In genomic region chr5:116329503-116329902, GRCh38 we compare ENCODE assay signal across 28 cellular contexts.
"Had no signal": no experiment of that assay in that cellular context is flagged by ENCODE, and none has a peak within 500 bp of the region (broad histone marks: within the 10 kb centered on the region; RNA-seq: fewer than 3 reads in every experiment).

No MANE protein-coding gene starts in this region.

- H3K9ac ChIP-seq: neural progenitor cell, parathyroid adenoma had no signal

- ATAC-seq: natural killer cell; psoas muscle; right cardiac atrium; right lobe of liver; stimulated activated effector memory CD8-positive, alpha-beta T cell treated with anti-CD3 and anti-CD28 coated beads, Interleukin-12 subunit alpha, Interleukin-12 subunit beta, amount 100 ng/mL, for 72 hours; stimulated activated naive B cell treated with anti-CD40 and anti-IgM and Interleukin-4, amounts not matched to agents 10 μg/mL and 1 μg/mL and 100 μg/mL, for 72 hours had no signal

- H3K4me1 Mint-ChIP-seq: natural killer cell; nephron; neural progenitor cell; stimulated activated effector memory CD8-positive, alpha-beta T cell treated with anti-CD3 and anti-CD28 coated beads, Interleukin-12 subunit alpha, Interleukin-12 subunit beta, amount 100 ng/mL, for 72 hours; stimulated activated naive B cell treated with anti-CD40 and anti-IgM and Interleukin-4, amounts not matched to agents 10 μg/mL and 1 μg/mL and 100 μg/mL, for 72 hours had no signal

- H3K36me3 ChIP-seq: neural progenitor cell, ovary, right lobe of liver, thoracic aorta, thyroid gland had no signal

- H3K27me3 Mint-ChIP-seq: progenitor cell of endocrine pancreas; stimulated activated naive B cell treated with anti-CD40 and anti-IgM and Interleukin-4, amounts not matched to agents 10 μg/mL and 1 μg/mL and 100 μg/mL, for 72 hours; stimulated activated naive CD8-positive, alpha-beta T cell treated with anti-CD3 and anti-CD28 coated beads, Interleukin-15, Interleukin-2, amounts not matched to agents 100 ng/mL and 50 ng/mL, for 24 hours had no signal

- H3K4me3 ChIP-seq: neural progenitor cell, ovary, psoas muscle, right lobe of liver, sigmoid colon, stomach, thoracic aorta, thyroid gland, tibial nerve, upper lobe of left lung, vagina had no signal

- DNase-seq: natural killer cell; occipital lobe; ovary; posterior cingulate gyrus; psoas muscle; right cardiac atrium; right lobe of liver; sigmoid colon; small intestine; stimulated activated CD4-positive, alpha-beta T cell treated with anti-CD3 and anti-CD28 coated beads, Interleukin-15, amount 100 ng/mL, for 24 hours; stimulated activated CD4-positive, alpha-beta T cell treated with anti-CD3 and anti-CD28 coated beads, Interleukin-2, amount 100 ng/mL, for 24 hours; stimulated activated CD4-positive, alpha-beta T cell treated with anti-CD3 and anti-CD28 coated beads, Interleukin-2, amount 100 ng/mL, for 48 hours; stimulated activated CD4-positive, alpha-beta T cell treated with anti-CD3 and anti-CD28 coated beads, Interleukin-4, amount 100 ng/mL, for 24 hours; stimulated activated naive B cell treated with anti-CD40 and anti-IgM and Interleukin-4, amounts not matched to agents 10 μg/mL and 1 μg/mL and 100 μg/mL, for 72 hours; stimulated activated naive CD4-positive, alpha-beta T cell treated with Interleukin-2 at 50 U/mL for 16 hours; stomach; thyroid gland; trophoblast cell; upper lobe of left lung had no signal

- H3K4me3 Mint-ChIP-seq: natural killer cell; nephron; neural progenitor cell; stimulated activated effector memory CD8-positive, alpha-beta T cell treated with anti-CD3 and anti-CD28 coated beads, Interleukin-12 subunit alpha, Interleukin-12 subunit beta, amount 100 ng/mL, for 72 hours; stimulated activated naive B cell treated with anti-CD40 and anti-IgM and Interleukin-4, amounts not matched to agents 10 μg/mL and 1 μg/mL and 100 μg/mL, for 72 hours; stimulated activated naive CD8-positive, alpha-beta T cell treated with anti-CD3 and anti-CD28 coated beads, Interleukin-15, Interleukin-2, amounts not matched to agents 100 ng/mL and 50 ng/mL, for 24 hours had no signal

- H3K27ac Mint-ChIP-seq: natural killer cell; nephron; neural progenitor cell; progenitor cell of endocrine pancreas; stimulated activated effector memory CD8-positive, alpha-beta T cell treated with anti-CD3 and anti-CD28 coated beads, Interleukin-12 subunit alpha, Interleukin-12 subunit beta, amount 100 ng/mL, for 72 hours; stimulated activated naive B cell treated with anti-CD40 and anti-IgM and Interleukin-4, amounts not matched to agents 10 μg/mL and 1 μg/mL and 100 μg/mL, for 72 hours; stimulated activated naive CD8-positive, alpha-beta T cell treated with anti-CD3 and anti-CD28 coated beads, Interleukin-15, Interleukin-2, amounts not matched to agents 100 ng/mL and 50 ng/mL, for 24 hours had no signal

- H2AFZ ChIP-seq: neural progenitor cell, parathyroid adenoma had no signal

- H3K9me3 ChIP-seq: ovary, psoas muscle, right lobe of liver, thyroid gland had no signal

- H3K27me3 ChIP-seq: neural progenitor cell, ovary, right lobe of liver, sigmoid colon, stomach, thyroid gland, tibial nerve, upper lobe of left lung, vagina had no signal

- H3K27ac ChIP-seq: neural progenitor cell, ovary, parathyroid adenoma, psoas muscle, right lobe of liver, sigmoid colon, stomach, thoracic aorta, thyroid gland, tibial nerve, upper lobe of left lung, vagina had no signal

- H3K36me3 Mint-ChIP-seq: stimulated activated effector memory CD8-positive, alpha-beta T cell treated with anti-CD3 and anti-CD28 coated beads, Interleukin-12 subunit alpha, Interleukin-12 subunit beta, amount 100 ng/mL, for 72 hours had no signal

- H3K4me1 ChIP-seq: neural progenitor cell, parathyroid adenoma, psoas muscle, right lobe of liver, sigmoid colon, stomach, thyroid gland, tibial nerve, upper lobe of left lung, vagina had no signal

- H3K4me2 ChIP-seq: neural progenitor cell had no signal

- H3K79me2 ChIP-seq: parathyroid adenoma had no signal
